ENCODE assay signal across 11 cellular contexts in genomic region chr3:97910931-97911351, GRCh38.
DNase-seq lines count a peak whose midpoint lies in the region; ATAC-seq and TF ChIP-seq lines count a peak whose summit lies in the region.
"Had no signal": no experiment of that assay in that cellular context is flagged by ENCODE, and none has a peak within 500 bp of the region (broad histone marks: within the 10 kb centered on the region; RNA-seq: fewer than 3 reads in every experiment).

No MANE protein-coding gene starts in this region.

- H3K4me2 ChIP-seq in OCI-LY3 (ENCODE audit: low read length): peak overlapping the region; percentile 62
- no peak overlapping the region for H3K4me2 ChIP-seq in trophoblast cell (ENCODE audit: low read length)

- peaks cover 2% of the 10 kb centered on the region for H3K36me3 Mint-ChIP-seq in activated CD4-positive, alpha-beta T cell treated with anti-CD3 and anti-CD28 coated beads for 36 hours (ENCODE audit: low read depth)

- CTCF ChIA-PET in activated CD4-positive, alpha-beta T cell treated with anti-CD3 and anti-CD28 coated beads for 36 hours (lab: Charles Lee): interaction anchor here (1.0 to 1.1 kb wide), 2 partner anchors 89 to 113 kb away, joined by 3 read pairs; partner anchors contain the start of gene CRYBG3

- no peak overlapping the region for H4K12ac ChIP-seq in trophoblast cell (ENCODE audit: low read depth, low read length)

- H2BK12ac ChIP-seq in trophoblast cell (ENCODE audit: low read length): no peak overlapping the region

- peak overlapping the region; percentile 63 for H3K4me3 ChIP-seq in OCI-LY3 (ENCODE audit: low read length)
- H3K4me3 ChIP-seq in epithelial cell of esophagus (ENCODE audit: low read length): no peak overlapping the region
- H3K4me3 ChIP-seq in trophoblast cell (ENCODE audit: low read depth, low read length): no peak overlapping the region

- H3K9ac ChIP-seq in OCI-LY3 (ENCODE audit: low read length) (0 out of 2 replicates have a peak overlapping the region, but pooled peaks have one; percentile 14), trophoblast cell (ENCODE audit: low read length) (no peak overlapping the region)

- no peak overlapping the region for H2AK5ac ChIP-seq in trophoblast cell (ENCODE audit: low read length)

- H3K4me1 Mint-ChIP-seq in activated CD4-positive, alpha-beta T cell treated with anti-CD3 and anti-CD28 coated beads for 36 hours: peaks cover 30% of the 10 kb centered on the region

- H2AFZ ChIP-seq in OCI-LY3 (ENCODE audit: low read depth, low read length) (no peak overlapping the region), trophoblast cell (ENCODE audit: insufficient read depth, low read length, poor library complexity) (no peak overlapping the region)

- intact Hi-C loops in activated CD4-positive, alpha-beta T cell treated with anti-CD3 and anti-CD28 coated beads for 36 hours (cut with DNase I, micrococcal nuclease): no loop called here

- H3K9me3 ChIP-seq in OCI-LY3 (ENCODE audit: insufficient read depth, low read length) (no peaks in the 10 kb centered on the region), trophoblast cell (ENCODE audit: insufficient read depth, low read depth, low read length) (no peaks in the 10 kb centered on the region)

- peaks cover 16% of the 10 kb centered on the region for H3K4me1 ChIP-seq in OCI-LY3 (ENCODE audit: low read length)
- H3K4me1 ChIP-seq in trophoblast cell (ENCODE audit: control insufficient read depth in 1 of 2, insufficient read depth in 2 of 2, low read length in 2 of 2): no peaks in the 10 kb centered on the region

- no peaks in the 10 kb centered on the region for H3K27me3 ChIP-seq in OCI-LY3 (ENCODE audit: low read depth, low read length)
- no peaks in the 10 kb centered on the region for H3K27me3 ChIP-seq in trophoblast cell (ENCODE audit: insufficient read depth, low read length)

- H3K18ac ChIP-seq in trophoblast cell (ENCODE audit: low read length): no peak overlapping the region

- no peak overlapping the region for H4K8ac ChIP-seq in trophoblast cell (ENCODE audit: low read depth, low read length)

- no peak overlapping the region for H3K4ac ChIP-seq in trophoblast cell (ENCODE audit: low read depth, low read length)

- H3K79me2 ChIP-seq in OCI-LY3 (ENCODE audit: low read length) (no peaks in the 10 kb centered on the region), trophoblast cell (ENCODE audit: control insufficient read depth, insufficient read depth, low read length, poor library complexity) (no peaks in the 10 kb centered on the region)

- POLR2A ChIA-PET in activated CD4-positive, alpha-beta T cell treated with anti-CD3 and anti-CD28 coated beads for 36 hours (lab: Charles Lee): no interaction called here

- no peaks in the 10 kb centered on the region for H4K20me1 ChIP-seq in OCI-LY3 (ENCODE audit: insufficient read depth, low read length)

- peak overlapping the region; percentile 72 for H3K27ac Mint-ChIP-seq in activated CD4-positive, alpha-beta T cell treated with anti-CD3 and anti-CD28 coated beads for 36 hours

- H2BK120ac ChIP-seq in trophoblast cell (ENCODE audit: insufficient read depth, low read length, poor library complexity): no peak overlapping the region

- WGBS in trophoblast cell (ENCODE audit: extremely low coverage, insufficient coverage, insufficient read length): no CpG with 5 or more reads among the region's 3 CpGs

- no peaks in the 10 kb centered on the region for H3K79me1 ChIP-seq in trophoblast cell (ENCODE audit: low read length)

- no peak overlapping the region for H2BK5ac ChIP-seq in trophoblast cell (ENCODE audit: low read depth, low read length, poor library complexity)

- H3K27ac ChIP-seq in OCI-LY3 (ENCODE audit: low read length) (peak overlapping the region; percentile 17; the same call in 1 of the 2 replicates), trophoblast cell (ENCODE audit: low read depth, low read length) (no peak overlapping the region)

- H3K27me3 Mint-ChIP-seq in activated CD4-positive, alpha-beta T cell treated with anti-CD3 and anti-CD28 coated beads for 36 hours: no peaks in the 10 kb centered on the region

- ATAC-seq in activated CD4-positive, alpha-beta T cell treated with anti-CD3 and anti-CD28 coated beads for 36 hours: peak; percentile 36
- ATAC-seq in GM21381 (IDR thresholded peaks at IDR 0.05; ENCODE audit: unreplicated experiment): no peak

- H3K23ac ChIP-seq in trophoblast cell (ENCODE audit: low read length): no peak overlapping the region

- no peak for DNase-seq in activated CD4-positive, alpha-beta T cell treated with anti-CD3 and anti-CD28 coated beads for 36 hours
- DNase-seq in activated CD4-positive, alpha-beta T cell treated with anti-CD3 and anti-CD28 coated beads, Interleukin-2, amount 50 U/mL, for 4 hours: no peak
- DNase-seq in epithelial cell of esophagus (ENCODE audit: low read depth): peak; percentile 31
- DNase-seq in trophoblast cell: peak; percentile 51 to 74
- no peak for DNase-seq in GDM1 (lab: John Stamatoyannopoulos, UW)
- DNase-seq in NCI-H146 treated with DMSO at 0.1 percent for 48 hours (lab: John Stamatoyannopoulos, UW; ENCODE audit: unreplicated experiment): no peak
- DNase-seq: 8988T, GOT3, NCI-H2227 treated with DMSO at 0.1 percent for 48 hours had no signal

- H3K14ac ChIP-seq in trophoblast cell (ENCODE audit: low read length): no peak overlapping the region

- H3K4me3 Mint-ChIP-seq in activated CD4-positive, alpha-beta T cell treated with anti-CD3 and anti-CD28 coated beads for 36 hours: peak overlapping the region; percentile 46

- TF ChIP-seq CTCF in OCI-LY3 (IDR thresholded peaks at IDR 0.05; ENCODE audit: low read depth, low read length): no peak
- no peak for TF ChIP-seq CTCF in epithelial cell of esophagus (IDR thresholded peaks at IDR 0.05; ENCODE audit: insufficient read depth, low read depth, low read length, missing control alignments)

- peaks cover 4% of the 10 kb centered on the region for H3K9me3 Mint-ChIP-seq in activated CD4-positive, alpha-beta T cell treated with anti-CD3 and anti-CD28 coated beads for 36 hours (ENCODE audit: low read depth)

- H4K91ac ChIP-seq in trophoblast cell (ENCODE audit: low read depth, low read length): no peak overlapping the region

- H3K36me3 ChIP-seq in OCI-LY3 (replicated peaks; ENCODE audit: low read depth, low read length): no peaks in the 10 kb centered on the region
- no peaks in the 10 kb centered on the region for H3K36me3 ChIP-seq in trophoblast cell (ENCODE audit: control insufficient read depth in 1 of 2, insufficient read depth in 2 of 2, low read length in 2 of 2)

Comparison
In these comparisons a context has a peak if more than half of its experiments do, and no peak if none do; other contexts are left out.
1. DNase-seq: peak in epithelial cell of esophagus (single experiment) and trophoblast cell (2 of 2); none in activated CD4-positive, alpha-beta T cell treated with anti-CD3 and anti-CD28 coated beads for 36 hours (single experiment), activated CD4-positive, alpha-beta T cell treated with anti-CD3 and anti-CD28 coated beads, Interleukin-2, amount 50 U/mL, for 4 hours (0 of 2), GDM1 (single experiment) and NCI-H146 treated with DMSO at 0.1 percent for 48 hours (single experiment).